Comparison of ENCODE assay signal across 1 cellular context in genomic region chr16:56997264-56997663, GRCh38.
TF ChIP-seq lines count a peak whose summit lies in the region.

No MANE protein-coding gene starts in this region.

TF ChIP-seq in IMR-90, 13 proteins besides CTCF, POLR2A, EP300 and RAD21 (continued from another document):
- TF ChIP-seq FOS (IDR thresholded peaks at IDR 0.05; ENCODE audit: low read depth, low read length) (no peak), RCOR1 (IDR thresholded peaks at IDR 0.05; ENCODE audit: insufficient replicate concordance, low read length) (no peak)
